Comparison of ENCODE assay signal across 26 cellular contexts in genomic region chr5:131200560-131200959, GRCh38.
"Had no signal": no experiment of that assay in that cellular context is flagged by ENCODE, and none has a peak within 500 bp of the region (broad histone marks: within the 10 kb centered on the region; RNA-seq: fewer than 3 reads in every experiment).

No MANE protein-coding gene starts in this region.

- H3K27me3 ChIP-seq: neural progenitor cell, ovary, stomach, thyroid gland, tibial nerve, upper lobe of left lung, vagina had no signal

- H2AFZ ChIP-seq: neural progenitor cell, parathyroid adenoma had no signal

- ATAC-seq: naive thymus-derived CD4-positive, alpha-beta T cell; natural killer cell; psoas muscle; right cardiac atrium; sciatic nerve; stimulated activated effector memory CD8-positive, alpha-beta T cell treated with anti-CD3 and anti-CD28 coated beads, Interleukin-12 subunit alpha, Interleukin-12 subunit beta, amount 100 ng/mL, for 72 hours; stimulated activated naive B cell treated with anti-CD40 and anti-IgM and Interleukin-4, amounts not matched to agents 10 μg/mL and 1 μg/mL and 100 μg/mL, for 72 hours had no signal

- H3K4me1 ChIP-seq: parathyroid adenoma, psoas muscle, stomach, thyroid gland, tibial nerve, upper lobe of left lung, vagina had no signal

- H3K9me3 ChIP-seq: ovary, psoas muscle, stomach, thoracic aorta, thyroid gland, tibial nerve, upper lobe of left lung, vagina had no signal

- H3K27ac ChIP-seq: neural progenitor cell, ovary, parathyroid adenoma, psoas muscle, skin epidermis, stomach, thoracic aorta, thyroid gland, upper lobe of left lung, vagina had no signal

- H3K4me2 ChIP-seq: neural progenitor cell had no signal

- DNase-seq: naive thymus-derived CD4-positive, alpha-beta T cell; natural killer cell; occipital lobe; ovary; posterior cingulate gyrus; psoas muscle; right cardiac atrium; stimulated activated CD4-positive, alpha-beta T cell treated with anti-CD3 and anti-CD28 coated beads, Interleukin-15, amount 100 ng/mL, for 24 hours; stimulated activated CD4-positive, alpha-beta T cell treated with anti-CD3 and anti-CD28 coated beads, Interleukin-2, amount 100 ng/mL, for 24 hours; stimulated activated CD4-positive, alpha-beta T cell treated with anti-CD3 and anti-CD28 coated beads, Interleukin-2, amount 100 ng/mL, for 48 hours; stimulated activated CD4-positive, alpha-beta T cell treated with anti-CD3 and anti-CD28 coated beads, Interleukin-4, amount 100 ng/mL, for 24 hours; stimulated activated naive B cell treated with anti-CD40 and anti-IgM and Interleukin-4, amounts not matched to agents 10 μg/mL and 1 μg/mL and 100 μg/mL, for 72 hours; stimulated activated naive CD4-positive, alpha-beta T cell treated with Interleukin-2 at 50 U/mL for 16 hours; stomach; thyroid gland; trophoblast cell; upper lobe of left lung had no signal

- H3K4me3 ChIP-seq: neural progenitor cell, ovary, psoas muscle, skin epidermis, stomach, thoracic aorta, thyroid gland, tibial nerve, upper lobe of left lung, vagina had no signal

- H3K79me2 ChIP-seq: parathyroid adenoma had no signal

- H3K36me3 ChIP-seq: neural progenitor cell, ovary, thoracic aorta, thyroid gland, upper lobe of left lung, vagina had no signal

- FAIRE-seq: urothelium cell line had no signal

- H3K9ac ChIP-seq: neural progenitor cell, parathyroid adenoma had no signal
